23 cellular contexts compared by ENCODE assay signal in genomic region chr9:124914753-124915405, GRCh38.
"Had no signal": no experiment of that assay in that cellular context is flagged by ENCODE, and none has a peak within 500 bp of the region (broad histone marks: within the 10 kb centered on the region; RNA-seq: fewer than 3 reads in every experiment).

No MANE protein-coding gene starts in this region.

- H3K4me1 ChIP-seq: gastroesophageal sphincter, heart left ventricle, pancreas, spleen, tibial nerve, upper lobe of left lung had no signal

- H3K4me3 Mint-ChIP-seq: mesothelial cell of epicardium; naive B cell; stimulated activated naive B cell treated with anti-CD40 and anti-IgM and Interleukin-4, amounts not matched to agents 10 μg/mL and 1 μg/mL and 100 μg/mL, for 72 hours; stimulated activated naive CD8-positive, alpha-beta T cell treated with anti-CD3 and anti-CD28 coated beads, Interleukin-15, Interleukin-2, amounts not matched to agents 100 ng/mL and 50 ng/mL, for 24 hours had no signal

- ATAC-seq: gastroesophageal sphincter; heart left ventricle; left lobe of liver; mucosa of descending colon; pancreas; sciatic nerve; stimulated activated naive B cell treated with anti-CD40 and anti-IgM and Interleukin-4, amounts not matched to agents 10 μg/mL and 1 μg/mL and 100 μg/mL, for 72 hours had no signal

- H3K9me3 Mint-ChIP-seq: mesothelial cell of epicardium; naive B cell; stimulated activated naive B cell treated with anti-CD40 and anti-IgM and Interleukin-4, amounts not matched to agents 10 μg/mL and 1 μg/mL and 100 μg/mL, for 72 hours; stimulated activated naive CD8-positive, alpha-beta T cell treated with anti-CD3 and anti-CD28 coated beads, Interleukin-15, Interleukin-2, amounts not matched to agents 100 ng/mL and 50 ng/mL, for 24 hours had no signal

- H3K27me3 Mint-ChIP-seq: naive B cell; stimulated activated naive B cell treated with anti-CD40 and anti-IgM and Interleukin-4, amounts not matched to agents 10 μg/mL and 1 μg/mL and 100 μg/mL, for 72 hours; stimulated activated naive CD8-positive, alpha-beta T cell treated with anti-CD3 and anti-CD28 coated beads, Interleukin-15, Interleukin-2, amounts not matched to agents 100 ng/mL and 50 ng/mL, for 24 hours had no signal

- H3K4me1 Mint-ChIP-seq: mesothelial cell of epicardium; naive B cell; stimulated activated naive B cell treated with anti-CD40 and anti-IgM and Interleukin-4, amounts not matched to agents 10 μg/mL and 1 μg/mL and 100 μg/mL, for 72 hours had no signal

- H3K27ac ChIP-seq: dorsolateral prefrontal cortex, gastroesophageal sphincter, heart left ventricle, hepatocyte, neutrophil, pancreas, spleen, thoracic aorta, tibial nerve, upper lobe of left lung had no signal

- H3K27ac Mint-ChIP-seq: mesothelial cell of epicardium; stimulated activated naive B cell treated with anti-CD40 and anti-IgM and Interleukin-4, amounts not matched to agents 10 μg/mL and 1 μg/mL and 100 μg/mL, for 72 hours; stimulated activated naive CD8-positive, alpha-beta T cell treated with anti-CD3 and anti-CD28 coated beads, Interleukin-15, Interleukin-2, amounts not matched to agents 100 ng/mL and 50 ng/mL, for 24 hours had no signal

- DNase-seq: dorsolateral prefrontal cortex; effector CD4-positive, alpha-beta T cell; foreskin fibroblast; heart left ventricle; kidney; mesenchymal stem cell; mucosa of descending colon; naive B cell; pancreas; spleen; stimulated activated CD4-positive, alpha-beta T cell treated with anti-CD3 and anti-CD28 coated beads, Interleukin-4, amount 100 ng/mL, for 4 hours; stimulated activated naive B cell treated with anti-CD40 and anti-IgM and Interleukin-4, amounts not matched to agents 10 μg/mL and 1 μg/mL and 100 μg/mL, for 72 hours; upper lobe of left lung had no signal

- H3K4me3 ChIP-seq: dorsolateral prefrontal cortex, gastroesophageal sphincter, heart left ventricle, hepatocyte, lung, mucosa of descending colon, pancreas, spleen, thoracic aorta, tibial nerve, upper lobe of left lung had no signal

- H3K27me3 ChIP-seq: dorsolateral prefrontal cortex, gastroesophageal sphincter, heart left ventricle, hepatocyte, neutrophil, pancreas, spleen, tibial nerve, upper lobe of left lung had no signal

- H3K9me3 ChIP-seq: gastroesophageal sphincter, heart left ventricle, mucosa of descending colon, neutrophil, pancreas, spleen, thoracic aorta, tibial nerve, upper lobe of left lung had no signal
